ENCODE assay signal across 1 cellular context in genomic region chr3:114718071-114718896, GRCh38.
TF ChIP-seq lines count a peak whose summit lies in the region.

No MANE protein-coding gene starts in this region.

TF ChIP-seq in SK-N-SH treated with all-trans-retinoic acid at 6 μM for 48 hours, 23 proteins besides CTCF, POLR2A, EP300 and RAD21 (continued from another document):
- TF ChIP-seq TSHZ2 (CRISPR knock-in tag; IDR thresholded peaks at IDR 0.05): no peak
